Comparison of ENCODE assay signal across 1 cellular context in genomic region chr18:9808190-9808529, GRCh38.
TF ChIP-seq lines count a peak whose summit lies in the region.

No MANE protein-coding gene starts in this region.

TF ChIP-seq in GM23338, 12 proteins besides CTCF, POLR2A, EP300 and RAD21:
- no peak for TF ChIP-seq ETS1 (IDR thresholded peaks at IDR 0.05)
- TF ChIP-seq EZH2 (IDR thresholded peaks at IDR 0.05; ENCODE audit: low read depth, unreplicated experiment) = no peak
- no peak for TF ChIP-seq STAT1 (IDR thresholded peaks at IDR 0.05; ENCODE audit: unreplicated experiment)
- TF ChIP-seq NANOG (IDR thresholded peaks at IDR 0.05; ENCODE audit: borderline replicate concordance) = no peak
- TF ChIP-seq POLR2AphosphoS5 (IDR thresholded peaks at IDR 0.05; ENCODE audit: low read depth) = no peak
- TF ChIP-seq ZNF331 (CRISPR knock-in tag; IDR thresholded peaks at IDR 0.05; ENCODE audit: low read depth) = no peak
- TF ChIP-seq EZH2phosphoT487 (IDR thresholded peaks at IDR 0.05; ENCODE audit: unreplicated experiment) = no peak
- no peak for TF ChIP-seq REST (IDR thresholded peaks at IDR 0.05; ENCODE audit: unreplicated experiment)
- TF ChIP-seq CREB1 (CRISPR knock-in tag; IDR thresholded peaks at IDR 0.05; ENCODE audit: low read depth) = no peak
- TF ChIP-seq ZNF114 (CRISPR knock-in tag; IDR thresholded peaks at IDR 0.05) = no peak
- no peak for TF ChIP-seq ZNF462 (CRISPR knock-in tag; IDR thresholded peaks at IDR 0.05)
- TF ChIP-seq JUNB (IDR thresholded peaks at IDR 0.05; ENCODE audit: unreplicated experiment) = no peak
